Comparison of ENCODE assay signal across 26 cellular contexts in genomic region chr18:48705043-48705442, GRCh38.
"Had no signal": no experiment of that assay in that cellular context is flagged by ENCODE, and none has a peak within 500 bp of the region (broad histone marks: within the 10 kb centered on the region; RNA-seq: fewer than 3 reads in every experiment).

No MANE protein-coding gene starts in this region.

- H3K4me3 ChIP-seq: coronary artery, esophagus muscularis mucosa, lower lobe of right lung, pancreas, sigmoid colon, thoracic aorta, tibial nerve, upper lobe of left lung had no signal

- H3K36me3 Mint-ChIP-seq: immature natural killer cell; memory B cell; natural killer cell; stimulated activated memory B cell treated with anti-CD40 and anti-IgM and Interleukin-4, amounts not matched to agents 10 μg/mL and 1 μg/mL and 100 μg/mL, for 72 hours had no signal

- H3K27ac Mint-ChIP-seq: immature natural killer cell; memory B cell; natural killer cell; progenitor cell of endocrine pancreas; stimulated activated memory B cell treated with anti-CD40 and anti-IgM and Interleukin-4, amounts not matched to agents 10 μg/mL and 1 μg/mL and 100 μg/mL, for 72 hours had no signal

- H3K27me3 Mint-ChIP-seq: memory B cell; progenitor cell of endocrine pancreas; stimulated activated memory B cell treated with anti-CD40 and anti-IgM and Interleukin-4, amounts not matched to agents 10 μg/mL and 1 μg/mL and 100 μg/mL, for 72 hours had no signal

- FAIRE-seq: endothelial cell of umbilical vein, pancreas, urothelium cell line had no signal

- H3K9me3 Mint-ChIP-seq: immature natural killer cell, memory B cell, natural killer cell had no signal

- H3K36me3 ChIP-seq: lower lobe of right lung, pancreas, thoracic aorta, tibial nerve, upper lobe of left lung had no signal

- ATAC-seq: left colon; left ventricle myocardium superior; lower lobe of right lung; natural killer cell; pancreas; stimulated activated memory B cell treated with anti-CD40 and anti-IgM and Interleukin-4, amounts not matched to agents 10 μg/mL and 1 μg/mL and 100 μg/mL, for 72 hours; stimulated activated naive CD8-positive, alpha-beta T cell treated with anti-CD3 and anti-CD28 coated beads, Interleukin-15, Interleukin-2, amounts not matched to agents 100 U/mL and 50 U/mL, for 24 hours had no signal

- H3K4me3 Mint-ChIP-seq: immature natural killer cell; memory B cell; natural killer cell; stimulated activated memory B cell treated with anti-CD40 and anti-IgM and Interleukin-4, amounts not matched to agents 10 μg/mL and 1 μg/mL and 100 μg/mL, for 72 hours had no signal

- DNase-seq: dermis blood vessel endothelial cell; effector memory CD4-positive, alpha-beta T cell; foreskin melanocyte; immature natural killer cell; islet precursor cell; kidney glomerular epithelial cell; left colon; left ventricle myocardium superior; lower lobe of right lung; natural killer cell; occipital lobe; pancreas; sigmoid colon; stimulated activated CD4-positive, alpha-beta T cell treated with anti-CD3 and anti-CD28 coated beads, Interleukin-2, amount 100 ng/mL, for 24 hours; stimulated activated CD4-positive, alpha-beta T cell treated with anti-CD3 and anti-CD28 coated beads, Interleukin-4, amount 100 ng/mL, for 24 hours; stimulated activated naive CD8-positive, alpha-beta T cell treated with anti-CD3 and anti-CD28 coated beads, Interleukin-15, Interleukin-2, amounts not matched to agents 100 U/mL and 50 U/mL, for 24 hours; upper lobe of left lung had no signal

- H3K27me3 ChIP-seq: esophagus muscularis mucosa, pancreas, sigmoid colon, tibial nerve, upper lobe of left lung had no signal
